ENCODE assay signal across 1 cellular context in the genomic region with DNA sequence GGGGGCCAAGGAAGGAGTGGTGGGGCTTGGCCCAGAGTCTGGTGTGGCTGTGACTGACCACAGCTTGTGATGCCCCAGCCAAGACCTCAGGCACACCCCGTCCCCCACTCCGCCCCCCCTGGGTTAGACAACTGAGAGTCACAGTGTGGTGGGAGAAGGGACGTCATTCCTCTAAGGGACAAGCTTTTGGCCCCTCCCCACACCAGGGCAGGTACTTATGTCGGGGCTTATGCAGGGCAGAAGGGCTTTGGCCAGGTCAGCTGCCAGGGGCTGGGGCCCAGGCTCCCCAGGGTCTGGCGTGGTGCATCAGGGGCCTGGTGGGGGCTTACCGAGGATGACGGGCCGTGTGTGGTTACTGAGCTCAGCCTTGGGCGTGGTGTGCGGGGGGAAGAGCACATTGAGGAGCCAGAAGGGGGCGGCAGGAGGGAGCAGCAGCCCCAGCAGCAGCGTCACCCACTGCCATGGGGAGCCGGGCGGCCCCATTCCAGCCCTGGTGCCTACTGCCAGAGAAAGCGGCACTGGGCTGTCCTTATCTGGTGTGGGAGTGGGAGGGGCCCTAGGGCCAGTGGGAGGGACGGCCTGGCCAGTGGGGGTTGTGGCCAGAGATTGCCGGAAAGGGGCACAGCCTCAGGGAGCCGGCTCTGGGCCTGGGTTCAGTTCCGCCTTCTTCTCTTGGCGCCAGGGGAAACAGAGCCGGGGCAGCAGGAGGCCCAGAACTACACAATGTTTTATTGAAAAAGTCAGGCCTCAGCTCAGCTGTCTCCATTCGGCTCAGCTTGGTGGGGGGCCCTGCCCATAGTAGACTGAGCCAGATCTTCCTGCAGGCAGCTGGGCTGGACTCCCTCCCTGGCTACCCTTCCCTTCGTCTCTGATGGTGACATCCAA.
TF ChIP-seq lines count a peak whose summit lies in the region.

A gene with protein sequence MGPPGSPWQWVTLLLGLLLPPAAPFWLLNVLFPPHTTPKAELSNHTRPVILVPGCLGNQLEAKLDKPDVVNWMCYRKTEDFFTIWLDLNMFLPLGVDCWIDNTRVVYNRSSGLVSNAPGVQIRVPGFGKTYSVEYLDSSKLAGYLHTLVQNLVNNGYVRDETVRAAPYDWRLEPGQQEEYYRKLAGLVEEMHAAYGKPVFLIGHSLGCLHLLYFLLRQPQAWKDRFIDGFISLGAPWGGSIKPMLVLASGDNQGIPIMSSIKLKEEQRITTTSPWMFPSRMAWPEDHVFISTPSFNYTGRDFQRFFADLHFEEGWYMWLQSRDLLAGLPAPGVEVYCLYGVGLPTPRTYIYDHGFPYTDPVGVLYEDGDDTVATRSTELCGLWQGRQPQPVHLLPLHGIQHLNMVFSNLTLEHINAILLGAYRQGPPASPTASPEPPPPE (minus strand): TSS at position 502 of the 885 bp plus-strand sequence. CDS start 19 bp downstream, at position 483.

TF ChIP-seq in liver, 16 proteins besides CTCF, POLR2A, EP300 and RAD21 (continued from another document):
- TF ChIP-seq, protein P1, sequence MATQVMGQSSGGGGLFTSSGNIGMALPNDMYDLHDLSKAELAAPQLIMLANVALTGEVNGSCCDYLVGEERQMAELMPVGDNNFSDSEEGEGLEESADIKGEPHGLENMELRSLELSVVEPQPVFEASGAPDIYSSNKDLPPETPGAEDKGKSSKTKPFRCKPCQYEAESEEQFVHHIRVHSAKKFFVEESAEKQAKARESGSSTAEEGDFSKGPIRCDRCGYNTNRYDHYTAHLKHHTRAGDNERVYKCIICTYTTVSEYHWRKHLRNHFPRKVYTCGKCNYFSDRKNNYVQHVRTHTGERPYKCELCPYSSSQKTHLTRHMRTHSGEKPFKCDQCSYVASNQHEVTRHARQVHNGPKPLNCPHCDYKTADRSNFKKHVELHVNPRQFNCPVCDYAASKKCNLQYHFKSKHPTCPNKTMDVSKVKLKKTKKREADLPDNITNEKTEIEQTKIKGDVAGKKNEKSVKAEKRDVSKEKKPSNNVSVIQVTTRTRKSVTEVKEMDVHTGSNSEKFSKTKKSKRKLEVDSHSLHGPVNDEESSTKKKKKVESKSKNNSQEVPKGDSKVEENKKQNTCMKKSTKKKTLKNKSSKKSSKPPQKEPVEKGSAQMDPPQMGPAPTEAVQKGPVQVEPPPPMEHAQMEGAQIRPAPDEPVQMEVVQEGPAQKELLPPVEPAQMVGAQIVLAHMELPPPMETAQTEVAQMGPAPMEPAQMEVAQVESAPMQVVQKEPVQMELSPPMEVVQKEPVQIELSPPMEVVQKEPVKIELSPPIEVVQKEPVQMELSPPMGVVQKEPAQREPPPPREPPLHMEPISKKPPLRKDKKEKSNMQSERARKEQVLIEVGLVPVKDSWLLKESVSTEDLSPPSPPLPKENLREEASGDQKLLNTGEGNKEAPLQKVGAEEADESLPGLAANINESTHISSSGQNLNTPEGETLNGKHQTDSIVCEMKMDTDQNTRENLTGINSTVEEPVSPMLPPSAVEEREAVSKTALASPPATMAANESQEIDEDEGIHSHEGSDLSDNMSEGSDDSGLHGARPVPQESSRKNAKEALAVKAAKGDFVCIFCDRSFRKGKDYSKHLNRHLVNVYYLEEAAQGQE (IDR thresholded peaks at IDR 0.05), result peak; percentile 85
- TF ChIP-seq FOXA2 (IDR thresholded peaks at IDR 0.05), result no peak
- peak; percentile 58 to 72 for TF ChIP-seq RXRA (IDR thresholded peaks at IDR 0.05)
- peak; percentile 5 for TF ChIP-seq HNF4G (IDR thresholded peaks at IDR 0.05)
- TF ChIP-seq HNF4A (conservative IDR thresholded peaks at IDR 0.05), result peak; percentile 15 to 52
- peak; percentile 15 for TF ChIP-seq FOXA1 (IDR thresholded peaks at IDR 0.05)
- TF ChIP-seq TAF1 (conservative IDR thresholded peaks at IDR 0.05), result no peak
